Comparison of ENCODE assay signal across 8 cellular contexts in genomic region chr19:17510220-17510993, GRCh38. TPM values are rescaled to one million over a fixed set of nuclear protein-coding genes. Genes with fewer than 3 reads are reported as not detected.
DNase-seq lines count a peak whose midpoint lies in the region; ATAC-seq, FAIRE-seq and TF ChIP-seq lines count a peak whose summit lies in the region.

No MANE protein-coding gene starts in this region.

- peak overlapping the region; percentile 69 for H3K27ac ChIP-seq in endothelial cell of umbilical vein (ENCODE audit: insufficient read depth, low read depth, low read length)

- in situ Hi-C loops in Caki2 (cut with HindIII; ENCODE audit: low pct_unique_long_range_greater_than_20kb, low sequenced_read_pairs): no loop called here

- no peak for TF ChIP-seq CTCF in endothelial cell of umbilical vein (IDR thresholded peaks at IDR 0.05; ENCODE audit: extremely low read depth in 1 of 2, insufficient read depth in 1 of 2, low read depth in 1 of 2, low read length in 2 of 2)
- TF ChIP-seq CTCF in osteocyte (IDR thresholded peaks at IDR 0.05): no peak
- TF ChIP-seq CTCF in GM20000 (IDR thresholded peaks at IDR 0.05; ENCODE audit: extremely low read depth, missing control alignments): no peak

- peak overlapping the region; percentile 90 for H3K4me2 ChIP-seq in endothelial cell of umbilical vein (ENCODE audit: insufficient read depth, low read length)

- H3K27ac Mint-ChIP-seq in osteocyte (ENCODE audit: unreplicated experiment): peak overlapping the region; percentile 99

- peak overlapping the region; percentile 96 for H3K4me3 Mint-ChIP-seq in osteocyte (ENCODE audit: unreplicated experiment)

- no peaks in the 10 kb centered on the region for H3K27me3 Mint-ChIP-seq in osteocyte (ENCODE audit: unreplicated experiment)

- H3K79me2 ChIP-seq in endothelial cell of umbilical vein (ENCODE audit: control insufficient read depth, insufficient read depth, low read length): peaks cover 47% of the 10 kb centered on the region

- FAIRE-seq in endothelial cell of umbilical vein (lab: Jason Lieb, UNC): no peak

- CTCF ChIA-PET in endothelial cell of umbilical vein (lab: Charles Lee): interaction anchor here (1.1 to 8.4 kb wide), 8 partner anchors 10 to 256 kb away, joined by 3 to 67 read pairs (median 7); no protein-coding TSS in a partner anchor

- no peak overlapping the region for H2AFZ ChIP-seq in endothelial cell of umbilical vein (ENCODE audit: low read depth, low read length)

- TF ChIP-seq POLR2A in endothelial cell of umbilical vein (IDR thresholded peaks at IDR 0.05; ENCODE audit: low read depth, low read length): no peak

- H3K36me3 ChIP-seq in endothelial cell of umbilical vein (ENCODE audit: control insufficient read depth in 2 of 2, extremely low read depth in 1 of 2, insufficient read depth in 2 of 2, low read length in 2 of 2): peaks cover 0 to 2% of the 10 kb centered on the region in 2 experiments

- H4K20me1 ChIP-seq in endothelial cell of umbilical vein (replicated peaks; ENCODE audit: control insufficient read depth, extremely low read depth, insufficient read depth, low read length): no peaks in the 10 kb centered on the region

- H3K27me3 ChIP-seq in endothelial cell of umbilical vein (ENCODE audit: control insufficient read depth in 2 of 2, insufficient read depth in 2 of 2, low read length in 2 of 2): no peaks in the 10 kb centered on the region

- peak overlapping the region; percentile 81 to 82 (median 81) for H3K4me3 ChIP-seq in endothelial cell of umbilical vein (replicated peaks in 1 of 3; ENCODE audit: insufficient read depth in 1 of 3, low read depth in 1 of 3, low read length in 3 of 3)

- dilution Hi-C loops in endothelial cell of umbilical vein (cut with MboI; ENCODE audit: extremely low pct_ligation_motif_present, low sequenced_read_pairs): no loop called here

- intact Hi-C loops in endothelial cell of umbilical vein (cut with micrococcal nuclease): loop anchor here (2.0 kb wide), 1 partner anchor 50 kb away; no protein-coding TSS in a partner anchor

- ATAC-seq in HG03565 (IDR thresholded peaks at IDR 0.05; ENCODE audit: unreplicated experiment): no peak
- no peak for ATAC-seq in HG02973 (IDR thresholded peaks at IDR 0.05; ENCODE audit: unreplicated experiment)
- ATAC-seq in HG02642 (IDR thresholded peaks at IDR 0.05; ENCODE audit: poor library complexity, unreplicated experiment): no peak

- POLR2A ChIA-PET in endothelial cell of umbilical vein (lab: Charles Lee): interaction anchor here (0.6 to 2.1 kb wide), 3 partner anchors 16 to 267 kb away, joined by 3 to 8 read pairs (median 6); no protein-coding TSS in a partner anchor

- BruUV-seq in endothelial cell of umbilical vein (replicated peaks; lab: Mats Ljungman, UMichigan): no TSS peak

- peak; percentile 44 for DNase-seq in Caki2 (ENCODE audit: low read depth)
- peak; percentile 32 for DNase-seq in endothelial cell of umbilical vein (ENCODE audit: low read depth, low spot score)
- DNase-seq in osteocyte (ENCODE audit: extremely low spot score, unreplicated experiment): no peak
- DNase-seq in GM20000 (ENCODE audit: low spot score): no peak

- peaks cover 41% of the 10 kb centered on the region for H3K4me1 Mint-ChIP-seq in osteocyte (ENCODE audit: unreplicated experiment)

- no peaks in the 10 kb centered on the region for H3K9me1 ChIP-seq in endothelial cell of umbilical vein (replicated peaks; ENCODE audit: control insufficient read depth, extremely low read depth, insufficient read depth, low read length)

- H3K9me3 Mint-ChIP-seq in osteocyte (ENCODE audit: unreplicated experiment): no peaks in the 10 kb centered on the region

- peak overlapping the region; percentile 86 for H3K9ac ChIP-seq in endothelial cell of umbilical vein (replicated peaks; ENCODE audit: extremely low read depth, insufficient read depth, low read length)

- no peaks in the 10 kb centered on the region for H3K9me3 ChIP-seq in endothelial cell of umbilical vein (replicated peaks; ENCODE audit: control insufficient read depth, insufficient read depth, low read length)

- peaks cover 4% of the 10 kb centered on the region for H3K36me3 Mint-ChIP-seq in osteocyte (ENCODE audit: unreplicated experiment)

- peaks cover 13% of the 10 kb centered on the region for H3K4me1 ChIP-seq in endothelial cell of umbilical vein (ENCODE audit: control insufficient read depth, extremely low read depth, insufficient read depth, low read length)

TF ChIP-seq in PFSK-1, 5 proteins besides CTCF, POLR2A, EP300 and RAD21 (continues in another document):
- 0 out of 2 replicates have a peak, but pooled peaks have one; percentile 7 for TF ChIP-seq SIN3A (IDR thresholded peaks at IDR 0.05; ENCODE audit: borderline replicate concordance, insufficient read depth, low read length)

TF ChIP-seq in endothelial cell of umbilical vein, 7 proteins besides CTCF, POLR2A, EP300 and RAD21:
- TF ChIP-seq MAX (IDR thresholded peaks at IDR 0.05; ENCODE audit: insufficient read depth, insufficient read length) (no peak), FOS (IDR thresholded peaks at IDR 0.05; ENCODE audit: borderline replicate concordance, insufficient read depth, low read length) (no peak), EZH2 (IDR thresholded peaks at IDR 0.05; ENCODE audit: borderline replicate concordance, low read depth, low read length, severe bottlenecking) (no peak), MYC (IDR thresholded peaks at IDR 0.05; ENCODE audit: low read depth, low read length) (no peak), GATA2 (IDR thresholded peaks at IDR 0.05; ENCODE audit: insufficient read depth, insufficient read length, low read depth, low read length) (no peak)

RNA-seq across cellular contexts. Expression of gene PGLS, which starts 1.0 kb away (rescaled TPM):
- 197 and 233 TPM in 2 replicates for total RNA-seq in Caki2 (2014; rRNA removed; shearing (Covaris generic); ENCODE audit: low replicate concordance)
- polyA plus RNA-seq in PFSK-1 (2012; ENCODE audit: insufficient read length, low read depth): 110 TPM
- total RNA-seq in endothelial cell of umbilical vein (99.2 and 110 TPM in 2 replicates), osteocyte (112 and 115 TPM in 2 replicates)
- polyA plus RNA-seq in endothelial cell of umbilical vein: 139 and 204 TPM in 2 replicates
- polyA plus RNA-seq in endothelial cell of umbilical vein (2011; cell fraction: cytosol; rRNA removed): 71.7 and 96.7 TPM in 2 replicates
- polyA plus RNA-seq in endothelial cell of umbilical vein (2011; cell fraction: nucleus; rRNA removed): 58.3 and 73.4 TPM in 2 replicates
- polyA plus RNA-seq in endothelial cell of umbilical vein (2012): 54.4 and 108 TPM in 2 replicates
- polyA minus RNA-seq in endothelial cell of umbilical vein: 35.4 and 52.3 TPM in 2 replicates
- 107 TPM for polyA minus RNA-seq in endothelial cell of umbilical vein (2011; cell fraction: cytosol; rRNA and poly(A)+ RNA removed)
- polyA minus RNA-seq in endothelial cell of umbilical vein (2011; cell fraction: nucleus; rRNA and poly(A)+ RNA removed): 21.2 and 28.9 TPM in 2 replicates

RNA-seq across cellular contexts. Expression of gene SLC27A1, which starts 40.1 kb away (rescaled TPM):
- total RNA-seq in Caki2 (2014; rRNA removed; shearing (Covaris generic); ENCODE audit: low replicate concordance): 18.2 and 44.5 TPM in 2 replicates
- 15.2 TPM for polyA plus RNA-seq in PFSK-1 (2012; ENCODE audit: insufficient read length, low read depth)
- total RNA-seq in endothelial cell of umbilical vein (13.5 and 14.9 TPM in 2 replicates), osteocyte (12.5 and 14.8 TPM in 2 replicates)
- 10.4 and 11.9 TPM in 2 replicates for polyA plus RNA-seq in endothelial cell of umbilical vein
- polyA plus RNA-seq in endothelial cell of umbilical vein (2011; cell fraction: cytosol; rRNA removed): 4.8 and 6.3 TPM in 2 replicates
- polyA plus RNA-seq in endothelial cell of umbilical vein (2011; cell fraction: nucleus; rRNA removed): 14.2 and 17.9 TPM in 2 replicates
- 6.9 and 12.3 TPM in 2 replicates for polyA plus RNA-seq in endothelial cell of umbilical vein (2012)
- polyA minus RNA-seq in endothelial cell of umbilical vein: 9.9 and 10.3 TPM in 2 replicates
- 2.3 TPM for polyA minus RNA-seq in endothelial cell of umbilical vein (2011; cell fraction: cytosol; rRNA and poly(A)+ RNA removed)
- 5.6 and 10.7 TPM in 2 replicates for polyA minus RNA-seq in endothelial cell of umbilical vein (2011; cell fraction: nucleus; rRNA and poly(A)+ RNA removed)

RNA-seq across cellular contexts. Expression of gene COLGALT1, which starts 45.0 kb away (rescaled TPM):
- total RNA-seq in Caki2 (2014; rRNA removed; shearing (Covaris generic); ENCODE audit: low replicate concordance): 133 and 145 TPM in 2 replicates
- polyA plus RNA-seq in PFSK-1 (2012; ENCODE audit: insufficient read length, low read depth): 143 TPM
- 240 and 263 TPM in 2 replicates for total RNA-seq in endothelial cell of umbilical vein
- 355 and 406 TPM in 2 replicates for polyA plus RNA-seq in endothelial cell of umbilical vein
- polyA plus RNA-seq in endothelial cell of umbilical vein (2011; cell fraction: cytosol; rRNA removed): 190 and 205 TPM in 2 replicates
- polyA plus RNA-seq in endothelial cell of umbilical vein (2011; cell fraction: nucleus; rRNA removed): 295 and 364 TPM in 2 replicates
- polyA plus RNA-seq in endothelial cell of umbilical vein (2012): 145 and 196 TPM in 2 replicates
- polyA minus RNA-seq in endothelial cell of umbilical vein: 512 and 556 TPM in 2 replicates
- polyA minus RNA-seq in endothelial cell of umbilical vein (2011; cell fraction: cytosol; rRNA and poly(A)+ RNA removed): 137 TPM
- polyA minus RNA-seq in endothelial cell of umbilical vein (2011; cell fraction: nucleus; rRNA and poly(A)+ RNA removed): 109 TPM in 2 replicates
- total RNA-seq in osteocyte: 121 and 122 TPM in 2 replicates

RNA-seq across cellular contexts. Expression of gene NXNL1, which starts 49.7 kb away (rescaled TPM):
- not detected in 2 replicates for total RNA-seq in Caki2 (2014; rRNA removed; shearing (Covaris generic); ENCODE audit: low replicate concordance)
- not detected for polyA plus RNA-seq in PFSK-1 (2012; ENCODE audit: insufficient read length, low read depth)
- not detected in 2 replicates for total RNA-seq in endothelial cell of umbilical vein
- polyA plus RNA-seq in endothelial cell of umbilical vein: not detected in 2 replicates
- not detected in 2 replicates for polyA plus RNA-seq in endothelial cell of umbilical vein (2011; cell fraction: cytosol; rRNA removed)
- polyA plus RNA-seq in endothelial cell of umbilical vein (2011; cell fraction: nucleus; rRNA removed): not detected in 2 replicates
- polyA plus RNA-seq in endothelial cell of umbilical vein (2012): not detected in 2 replicates
- polyA minus RNA-seq in endothelial cell of umbilical vein: not detected in 2 replicates
- not detected for polyA minus RNA-seq in endothelial cell of umbilical vein (2011; cell fraction: cytosol; rRNA and poly(A)+ RNA removed)
- not detected in 2 replicates for polyA minus RNA-seq in endothelial cell of umbilical vein (2011; cell fraction: nucleus; rRNA and poly(A)+ RNA removed)
- not detected in 2 replicates for total RNA-seq in osteocyte

Comparison
In these comparisons a context has a peak if more than half of its experiments do, and no peak if none do; other contexts are left out.
1. DNase-seq: peak in Caki2 (single experiment) and endothelial cell of umbilical vein (single experiment); none in osteocyte (single experiment) and GM20000 (single experiment).